23 cellular contexts compared by ENCODE assay signal in genomic region chr2:107312240-107312639, GRCh38.
"Had no signal": no experiment of that assay in that cellular context is flagged by ENCODE, and none has a peak within 500 bp of the region (broad histone marks: within the 10 kb centered on the region; RNA-seq: fewer than 3 reads in every experiment).

No MANE protein-coding gene starts in this region.

- H3K36me3 ChIP-seq: esophagus muscularis mucosa, gastroesophageal sphincter, heart left ventricle, left lung, lower lobe of right lung had no signal

- H3K9me3 Mint-ChIP-seq: mesothelial cell of epicardium had no signal

- ATAC-seq: foreskin keratinocyte, gastroesophageal sphincter, heart left ventricle, left cardiac atrium, left lung, left ventricle myocardium superior, lower lobe of right lung, mucosa of descending colon had no signal

- H3K27me3 ChIP-seq: dorsolateral prefrontal cortex, esophagus muscularis mucosa, foreskin keratinocyte, gastroesophageal sphincter, heart left ventricle, hepatocyte, left lung had no signal

- H3K79me2 ChIP-seq: hepatocyte had no signal

- H3K4me2 ChIP-seq: hepatocyte had no signal

- DNase-seq: dermis blood vessel endothelial cell; dorsolateral prefrontal cortex; effector CD4-positive, alpha-beta T cell; effector memory CD4-positive, alpha-beta T cell; foreskin keratinocyte; heart left ventricle; hypothalamus; immature natural killer cell; islet precursor cell; left cardiac atrium; left lung; left ventricle myocardium superior; lower lobe of right lung; mesenchymal stem cell; mucosa of descending colon; naive B cell had no signal

- H3K27me3 Mint-ChIP-seq: naive B cell had no signal

- H3K9me3 ChIP-seq: esophagus muscularis mucosa, gastroesophageal sphincter, heart left ventricle, lower lobe of right lung, mucosa of descending colon had no signal

- H2AFZ ChIP-seq: hepatocyte had no signal

- H3K4me3 Mint-ChIP-seq: immature natural killer cell, mesothelial cell of epicardium, naive B cell had no signal

- H3K36me3 Mint-ChIP-seq: immature natural killer cell, mesothelial cell of epicardium, naive B cell had no signal

- H3K27ac Mint-ChIP-seq: immature natural killer cell, mesothelial cell of epicardium, naive B cell had no signal

- H3K4me1 Mint-ChIP-seq: immature natural killer cell, mesothelial cell of epicardium, naive B cell had no signal

- FAIRE-seq: endothelial cell of umbilical vein, frontal cortex had no signal

- H3K27ac ChIP-seq: coronary artery, dorsolateral prefrontal cortex, esophagus muscularis mucosa, foreskin keratinocyte, gastroesophageal sphincter, heart left ventricle, hepatocyte, left lung, lower lobe of right lung had no signal

- H3K4me3 ChIP-seq: coronary artery, dorsolateral prefrontal cortex, esophagus muscularis mucosa, gastroesophageal sphincter, heart left ventricle, hepatocyte, left lung, lower lobe of right lung, mucosa of descending colon had no signal

- H3K4me1 ChIP-seq: esophagus muscularis mucosa, foreskin keratinocyte, gastroesophageal sphincter, heart left ventricle, left lung, lower lobe of right lung had no signal
